Comparison of ENCODE assay signal across 8 cellular contexts in genomic region chr9:114156658-114157421, GRCh38. TPM values are rescaled to one million over a fixed set of nuclear protein-coding genes. Genes with fewer than 3 reads are reported as not detected.
DNase-seq lines count a peak whose midpoint lies in the region; ATAC-seq and TF ChIP-seq lines count a peak whose summit lies in the region.

No MANE protein-coding gene starts in this region.

- DNase-seq in H4 (ENCODE audit: low spot score) (peak; percentile 60), T-helper 17 cell (peak in 1 of 3 donors; percentile 10), coronary artery (ENCODE audit: low spot score) (no peak), left lung (peak; percentile 77 to 86), SIG-M5 (lab: John Stamatoyannopoulos, UW) (no peak), NCI-H2171 treated with DMSO at 0.1 percent for 48 hours (lab: John Stamatoyannopoulos, UW) (no peak)
- peak; percentile 11 to 26 (median 16) for DNase-seq in stimulated activated CD4-positive, alpha-beta T cell treated with anti-CD3 and anti-CD28 coated beads, TNF-alpha, amount 100 ng/mL, for 4 hours (ENCODE audit: low read depth in 3 of 3)

- peak; percentile 38 for ATAC-seq in T-helper 17 cell
- ATAC-seq in left lung, result peak; percentile 75
- no peak for ATAC-seq in HG03378 (IDR thresholded peaks at IDR 0.05; ENCODE audit: unreplicated experiment)

- H3K36me3 Mint-ChIP-seq in T-helper 17 cell (ENCODE audit: low read depth), result peaks cover 16% of the 10 kb centered on the region

- H3K27me3 ChIP-seq in left lung, result peaks cover 12 to 57% of the 10 kb centered on the region in 2 donors

- H3K27ac ChIP-seq in coronary artery (peak overlapping the region; percentile 78 to 82), left lung (peak overlapping the region; percentile 18 to 48)

- peak overlapping the region; percentile 98 for H3K4me3 Mint-ChIP-seq in T-helper 17 cell

- no peaks in the 10 kb centered on the region for H3K9me3 ChIP-seq in T-helper 17 cell (ENCODE audit: control insufficient read depth, low read length, poor library complexity, severe bottlenecking)
- no peaks in the 10 kb centered on the region for H3K9me3 ChIP-seq in left lung

- intact Hi-C loops in left lung (cut with DNase I), result loop anchor here in 1 of 2 donors (10.0 kb wide), 1 partner anchor 128 kb away; no protein-coding TSS in a partner anchor

- H3K4me3 ChIP-seq in coronary artery (peak overlapping the region; percentile 81), left lung (peak overlapping the region; percentile 43 to 47)

- H3K4me1 ChIP-seq in left lung, result peaks cover 11 to 25% of the 10 kb centered on the region in 2 donors

- H3K36me3 ChIP-seq in left lung, result no peaks in the 10 kb centered on the region

- H3K27ac Mint-ChIP-seq in T-helper 17 cell, result peak overlapping the region; percentile 86

- peaks cover 28% of the 10 kb centered on the region for H3K27me3 Mint-ChIP-seq in T-helper 17 cell

- H3K4me1 Mint-ChIP-seq in T-helper 17 cell, result peaks cover 22% of the 10 kb centered on the region

- TF ChIP-seq CTCF in coronary artery (IDR thresholded peaks at IDR 0.05), result no peak
- TF ChIP-seq CTCF in left lung (IDR thresholded peaks at IDR 0.05), result no peak

RNA-seq across cellular contexts. Expression of gene COL27A1, which starts 1.5 kb away (rescaled TPM):
- total RNA-seq in H4 (2014; rRNA removed; shearing (Covaris generic)), result 1.3 and 2.4 TPM in 2 replicates
- total RNA-seq in T-helper 17 cell (1 to 10 TPM; 1.2 to 1.3 TPM), left lung (10 to 100 TPM; 15.8 to 23.5 TPM)

RNA-seq across cellular contexts. Expression of gene KIF12, which starts 57.7 kb away (rescaled TPM):
- not detected in 2 replicates for total RNA-seq in H4 (2014; rRNA removed; shearing (Covaris generic))
- total RNA-seq in T-helper 17 cell (not detected), left lung (1 to 10 TPM; 2.4 to 9.0 TPM)

Comparison
In these comparisons a context has a peak if more than half of its experiments do, and no peak if none do; other contexts are left out.
1. DNase-seq: peak in H4 (single experiment), left lung (2 of 2) and stimulated activated CD4-positive, alpha-beta T cell treated with anti-CD3 and anti-CD28 coated beads, TNF-alpha, amount 100 ng/mL, for 4 hours (3 of 3); none in coronary artery (single experiment), SIG-M5 (single experiment) and NCI-H2171 treated with DMSO at 0.1 percent for 48 hours (single experiment).